ENCODE assay signal across 23 cellular contexts in genomic region chr9:78000221-78000620, GRCh38.
"Had no signal": no experiment of that assay in that cellular context is flagged by ENCODE, and none has a peak within 500 bp of the region (broad histone marks: within the 10 kb centered on the region; RNA-seq: fewer than 3 reads in every experiment).

No MANE protein-coding gene starts in this region.

- H3K27ac ChIP-seq: breast epithelium, SK-N-MC had no signal

- H3K4me3 ChIP-seq: ascending aorta, breast epithelium, esophagus squamous epithelium, right atrium auricular region, SK-N-MC, skin epidermis, stomach, testis, upper lobe of right lung had no signal

- H3K27me3 ChIP-seq: ascending aorta, breast epithelium, esophagus squamous epithelium, right atrium auricular region, stomach, testis, upper lobe of right lung had no signal

- DNase-seq: activated CD4-positive, alpha-beta T cell treated with anti-CD3 and anti-CD28 coated beads, Interleukin-2, amount 50 U/mL, for 48 hours; activated CD4-positive, CD25-positive, alpha-beta regulatory T cell treated with anti-CD3 and anti-CD28 coated beads, Interleukin-2, amount 50 U/mL, for 72 hours; cerebellar nuclear complex; effector CD8-positive, alpha-beta T cell; esophagus squamous epithelium; hippocampal formation; nucleus accumbens; stimulated activated CD4-positive, alpha-beta T cell treated with anti-CD3 and anti-CD28 coated beads, Interleukin-4, amount 100 ng/mL, for 4 hours; stimulated activated CD8-positive, alpha-beta memory T cell treated with anti-CD3 and anti-CD28 coated beads, Interleukin-4, amount 100 ng/mL, for 48 hours; stomach; T-cell; T-helper 9 cell; testis; upper lobe of right lung had no signal

- H3K4me1 ChIP-seq: breast epithelium had no signal

- H3K27me3 Mint-ChIP-seq: natural killer cell treated with Interleukin-12 subunit alpha and Interleukin-12 subunit beta and Interleukin-15 and Interleukin-18, amount 100 ng/mL, for 72 hours; progenitor cell of endocrine pancreas; T-cell had no signal

- H3K36me3 Mint-ChIP-seq: memory B cell; natural killer cell treated with Interleukin-12 subunit alpha and Interleukin-12 subunit beta and Interleukin-15 and Interleukin-18, amount 100 ng/mL, for 72 hours had no signal

- H3K9me3 ChIP-seq: ascending aorta, breast epithelium, esophagus squamous epithelium, right atrium auricular region, stomach, testis, upper lobe of right lung had no signal

- H3K36me3 ChIP-seq: ascending aorta, breast epithelium, right atrium auricular region, stomach, upper lobe of right lung had no signal

- H3K9me3 Mint-ChIP-seq: memory B cell; natural killer cell treated with Interleukin-12 subunit alpha and Interleukin-12 subunit beta and Interleukin-15 and Interleukin-18, amount 100 ng/mL, for 72 hours; T-cell had no signal

- H3K27ac Mint-ChIP-seq: memory B cell; natural killer cell treated with Interleukin-12 subunit alpha and Interleukin-12 subunit beta and Interleukin-15 and Interleukin-18, amount 100 ng/mL, for 72 hours; progenitor cell of endocrine pancreas; T-cell had no signal

- ATAC-seq: left lobe of liver; natural killer cell treated with Interleukin-12 subunit alpha and Interleukin-12 subunit beta and Interleukin-15 and Interleukin-18, amount 100 ng/mL, for 72 hours; upper lobe of right lung had no signal

- H3K4me3 Mint-ChIP-seq: memory B cell; natural killer cell treated with Interleukin-12 subunit alpha and Interleukin-12 subunit beta and Interleukin-15 and Interleukin-18, amount 100 ng/mL, for 72 hours; T-cell had no signal
